Comparison of ENCODE assay signal across 18 cellular contexts in the genomic region with DNA sequence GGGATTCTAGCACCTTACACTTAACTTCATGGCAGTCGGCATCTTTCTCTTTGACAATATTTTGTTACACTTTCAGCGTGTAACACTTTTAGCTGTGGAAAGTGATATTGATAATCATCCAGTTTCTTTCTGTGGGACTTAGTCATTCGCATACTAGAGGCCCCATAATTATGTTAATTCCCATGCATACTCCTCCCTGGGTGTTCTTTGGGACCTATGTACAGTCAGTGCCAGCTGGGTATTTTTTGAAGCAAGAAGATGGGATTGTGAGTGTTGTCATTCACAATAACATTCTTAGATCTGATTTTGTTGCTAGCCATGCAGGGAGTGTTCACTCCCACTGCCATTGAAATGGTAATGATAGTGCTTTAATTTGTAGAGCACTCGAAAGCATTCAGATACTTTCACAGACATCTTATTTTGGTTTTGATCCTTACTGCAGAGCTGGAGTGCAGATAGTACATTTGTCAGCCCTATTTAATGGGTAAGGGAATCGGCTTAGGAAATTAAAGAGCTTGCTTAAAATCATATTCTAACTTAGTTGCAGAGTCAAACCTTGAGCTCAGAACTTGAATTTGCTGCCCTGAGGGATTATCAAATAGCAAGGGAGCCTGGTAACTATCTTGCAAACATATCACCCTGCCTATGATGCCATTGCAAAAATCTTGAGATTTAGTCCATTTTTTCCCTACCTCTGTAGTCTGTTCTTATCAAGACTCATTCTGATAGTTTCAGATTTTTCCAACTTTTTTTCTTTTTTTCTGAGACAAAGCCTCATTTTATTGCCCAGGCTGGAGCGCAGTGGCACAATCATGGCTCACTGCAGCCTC. TPM values are rescaled to one million over a fixed set of nuclear protein-coding genes. Genes with fewer than 3 reads are reported as not detected.
DNase-seq lines count a peak whose midpoint lies in the region; ATAC-seq lines count a peak whose summit lies in the region.
"Had no signal": no experiment of that assay in that cellular context is flagged by ENCODE, and none has a peak within 500 bp of the region (broad histone marks: within the 10 kb centered on the region; RNA-seq: fewer than 3 reads in every experiment).

No MANE protein-coding gene starts in this region.

- H2BK12ac ChIP-seq in trophoblast cell (ENCODE audit: low read length) = no peak overlapping the region

- no peaks in the 10 kb centered on the region for H3K9me3 Mint-ChIP-seq in activated naive CD4-positive, alpha-beta T cell treated with anti-CD3 and anti-CD28 coated beads, Interleukin-2, amount 50 U/mL, for 72 hours
- no peaks in the 10 kb centered on the region for H3K9me3 Mint-ChIP-seq in activated naive CD8-positive, alpha-beta T cell treated with anti-CD3 and anti-CD28 coated beads, Interleukin-2, amount 50 U/mL, for 24 hours
- H3K9me3 Mint-ChIP-seq: mesothelial cell of epicardium; nephron; T-helper 1 cell treated with Interleukin-12 subunit alpha and Interleukin-12 subunit beta and Interleukin-4 antibody, amounts not matched to agents 30 μg/mL and 1 μg/mL, for 36 hours had no signal

- no peak overlapping the region for H2AK5ac ChIP-seq in trophoblast cell (ENCODE audit: low read length)

- peaks cover 24% of the 10 kb centered on the region for H3K4me1 Mint-ChIP-seq in activated naive CD8-positive, alpha-beta T cell treated with anti-CD3 and anti-CD28 coated beads, Interleukin-2, amount 50 U/mL, for 24 hours
- H3K4me1 Mint-ChIP-seq: mesothelial cell of epicardium, nephron had no signal

- peaks cover 22% of the 10 kb centered on the region for H3K36me3 ChIP-seq in HUES48 (ENCODE audit: control insufficient read depth, insufficient read depth, low read length)
- H3K36me3 ChIP-seq in trophoblast cell (ENCODE audit: control insufficient read depth in 1 of 2, insufficient read depth in 2 of 2, low read length in 2 of 2) = peaks cover 17 to 21% of the 10 kb centered on the region in 2 experiments

- H3K27me3 ChIP-seq in HUES48 (ENCODE audit: control insufficient read depth, insufficient read depth, low read length) = no peaks in the 10 kb centered on the region
- no peaks in the 10 kb centered on the region for H3K27me3 ChIP-seq in trophoblast cell (ENCODE audit: insufficient read depth, low read length)
- H3K27me3 ChIP-seq: transverse colon had no signal

- no peak overlapping the region for H3K27ac Mint-ChIP-seq in activated naive CD4-positive, alpha-beta T cell treated with anti-CD3 and anti-CD28 coated beads, Interleukin-2, amount 50 U/mL, for 72 hours
- H3K27ac Mint-ChIP-seq in activated naive CD8-positive, alpha-beta T cell treated with anti-CD3 and anti-CD28 coated beads, Interleukin-2, amount 50 U/mL, for 24 hours = no peak overlapping the region
- H3K27ac Mint-ChIP-seq: mesothelial cell of epicardium; T-helper 1 cell treated with Interleukin-12 subunit alpha and Interleukin-12 subunit beta and Interleukin-4 antibody, amounts not matched to agents 30 μg/mL and 1 μg/mL, for 36 hours had no signal

- H3K9ac ChIP-seq in HUES48 (ENCODE audit: low read depth, low read length) (no peak overlapping the region), trophoblast cell (ENCODE audit: low read length) (no peak overlapping the region)

- no peak overlapping the region for H4K12ac ChIP-seq in trophoblast cell (ENCODE audit: low read depth, low read length)

- no peak for DNase-seq in activated naive CD4-positive, alpha-beta T cell treated with anti-CD3 and anti-CD28 coated beads, Interleukin-2, amount 50 U/mL, for 72 hours (ENCODE audit: low spot score in 2 of 2)
- no peak for DNase-seq in activated naive CD4-positive, alpha-beta T cell treated with anti-CD3 and anti-CD28 coated beads, Interleukin-2, amount 50 U/mL, for 16 hours
- DNase-seq in activated naive CD8-positive, alpha-beta T cell treated with anti-CD3 and anti-CD28 coated beads, Interleukin-2, amount 50 U/mL, for 24 hours = no peak
- DNase-seq in trophoblast cell (peak; percentile 40 to 90), substantia nigra (lab: John Stamatoyannopoulos, UW) (no peak)
- DNase-seq: activated CD4-positive, CD25-positive, alpha-beta regulatory T cell; COR-L47; dermis blood vessel endothelial cell; NCI-H526 treated with DMSO at 0.1 percent for 48 hours; SIG-M5; stimulated activated naive CD4-positive, alpha-beta T cell treated with Interleukin-2 at 50 U/mL for 16 hours; transverse colon had no signal

- no peak overlapping the region for H3K23ac ChIP-seq in trophoblast cell (ENCODE audit: low read length)

- no peak overlapping the region for H3K18ac ChIP-seq in trophoblast cell (ENCODE audit: low read length)

- H3K4me3 Mint-ChIP-seq in activated naive CD8-positive, alpha-beta T cell treated with anti-CD3 and anti-CD28 coated beads, Interleukin-2, amount 50 U/mL, for 24 hours = no peak overlapping the region
- H3K4me3 Mint-ChIP-seq: mesothelial cell of epicardium; nephron; T-helper 1 cell treated with Interleukin-12 subunit alpha and Interleukin-12 subunit beta and Interleukin-4 antibody, amounts not matched to agents 30 μg/mL and 1 μg/mL, for 36 hours had no signal

- no peak overlapping the region for H3K4me2 ChIP-seq in trophoblast cell (ENCODE audit: low read length)

- no peak overlapping the region for H4K8ac ChIP-seq in trophoblast cell (ENCODE audit: low read depth, low read length)

- ATAC-seq in activated naive CD4-positive, alpha-beta T cell treated with anti-CD3 and anti-CD28 coated beads, Interleukin-2, amount 50 U/mL, for 72 hours = peak; percentile 33 to 77
- peak; percentile 24 for ATAC-seq in activated naive CD8-positive, alpha-beta T cell treated with anti-CD3 and anti-CD28 coated beads, Interleukin-2, amount 50 U/mL, for 24 hours
- ATAC-seq in HG03442 (IDR thresholded peaks at IDR 0.05; ENCODE audit: unreplicated experiment) (no peak), GM19467 (IDR thresholded peaks at IDR 0.05; ENCODE audit: unreplicated experiment) (no peak)

- H3K27me3 Mint-ChIP-seq in activated naive CD8-positive, alpha-beta T cell treated with anti-CD3 and anti-CD28 coated beads, Interleukin-2, amount 50 U/mL, for 24 hours = no peaks in the 10 kb centered on the region

- no CpG with 5 or more reads among the region's 6 CpGs for WGBS in trophoblast cell (ENCODE audit: extremely low coverage, insufficient coverage, insufficient read length)

- H3K4me3 ChIP-seq in HUES48 (ENCODE audit: low read depth, low read length) (0 out of 2 replicates have a peak overlapping the region, but pooled peaks have one; percentile 10), trophoblast cell (ENCODE audit: low read depth, low read length) (no peak overlapping the region)
- H3K4me3 ChIP-seq: transverse colon had no signal

- H3K14ac ChIP-seq in trophoblast cell (ENCODE audit: low read length) = no peak overlapping the region

- H3K79me1 ChIP-seq in trophoblast cell (ENCODE audit: low read length) = no peaks in the 10 kb centered on the region

- peaks cover 0 to 6% of the 10 kb centered on the region in 2 donors for H3K36me3 Mint-ChIP-seq in activated naive CD4-positive, alpha-beta T cell treated with anti-CD3 and anti-CD28 coated beads, Interleukin-2, amount 50 U/mL, for 72 hours
- peaks cover 52% of the 10 kb centered on the region for H3K36me3 Mint-ChIP-seq in activated naive CD8-positive, alpha-beta T cell treated with anti-CD3 and anti-CD28 coated beads, Interleukin-2, amount 50 U/mL, for 24 hours (ENCODE audit: low read depth)

- no peak overlapping the region for H2BK120ac ChIP-seq in trophoblast cell (ENCODE audit: insufficient read depth, low read length, poor library complexity)

- no peaks in the 10 kb centered on the region for H3K9me3 ChIP-seq in HUES48 (ENCODE audit: control insufficient read depth, insufficient read depth, low read length)
- no peaks in the 10 kb centered on the region for H3K9me3 ChIP-seq in trophoblast cell (ENCODE audit: insufficient read depth, low read depth, low read length)
- H3K9me3 ChIP-seq: transverse colon had no signal

- H3K79me2 ChIP-seq in trophoblast cell (ENCODE audit: control insufficient read depth, insufficient read depth, low read length, poor library complexity) = no peaks in the 10 kb centered on the region

- no peak overlapping the region for H3K4ac ChIP-seq in trophoblast cell (ENCODE audit: low read depth, low read length)

- H2AFZ ChIP-seq in trophoblast cell (ENCODE audit: insufficient read depth, low read length, poor library complexity) = no peak overlapping the region

- H2BK5ac ChIP-seq in trophoblast cell (ENCODE audit: low read depth, low read length, poor library complexity) = no peak overlapping the region

- peaks cover 36% of the 10 kb centered on the region for H3K4me1 ChIP-seq in HUES48 (ENCODE audit: control insufficient read depth, insufficient read depth, low read length)
- H3K4me1 ChIP-seq in trophoblast cell (ENCODE audit: control insufficient read depth in 1 of 2, insufficient read depth in 2 of 2, low read length in 2 of 2) = no peaks in the 10 kb centered on the region
- H3K4me1 ChIP-seq: transverse colon had no signal

- H3K27ac ChIP-seq in HUES48 (ENCODE audit: low read depth, low read length) (peak overlapping the region; percentile 40), trophoblast cell (ENCODE audit: low read depth, low read length) (no peak overlapping the region), substantia nigra (ENCODE audit: low read depth, low read length, poor library complexity, severe bottlenecking) (no peak overlapping the region)
- H3K27ac ChIP-seq: transverse colon had no signal

- H4K91ac ChIP-seq in trophoblast cell (ENCODE audit: low read depth, low read length) = no peak overlapping the region

RNA-seq across cellular contexts. Expression of a gene that starts 11.7 kb away (rescaled TPM):
- total RNA-seq in activated naive CD4-positive, alpha-beta T cell treated with anti-CD3 and anti-CD28 coated beads, Interleukin-2, amount 50 U/mL, for 72 hours = 100 to 1,000 TPM; 179 to 273 TPM
- 192 and 196 TPM in 2 replicates for polyA plus RNA-seq in trophoblast cell (2013)

RNA-seq across cellular contexts. Expression of a gene that starts 23.9 kb away (rescaled TPM):
- total RNA-seq in activated naive CD4-positive, alpha-beta T cell treated with anti-CD3 and anti-CD28 coated beads, Interleukin-2, amount 50 U/mL, for 72 hours = 1 to 10 TPM in 1 of 2 donors, under 1 TPM in 1; 0.39 to 3.9 TPM
- polyA plus RNA-seq in trophoblast cell (2013) = 18.9 and 19.5 TPM in 2 replicates

RNA-seq across cellular contexts. Expression of a gene that starts 57.5 kb away (rescaled TPM):
- total RNA-seq in activated naive CD4-positive, alpha-beta T cell treated with anti-CD3 and anti-CD28 coated beads, Interleukin-2, amount 50 U/mL, for 72 hours = 10 to 100 TPM; 20.5 to 23.9 TPM
- 91.9 and 95.6 TPM in 2 replicates for polyA plus RNA-seq in trophoblast cell (2013)

Comparison
In these comparisons a context has a peak if more than half of its experiments do, and no peak if none do; other contexts are left out.
1. ATAC-seq: peak in activated naive CD4-positive, alpha-beta T cell treated with anti-CD3 and anti-CD28 coated beads, Interleukin-2, amount 50 U/mL, for 72 hours (2 of 2) and activated naive CD8-positive, alpha-beta T cell treated with anti-CD3 and anti-CD28 coated beads, Interleukin-2, amount 50 U/mL, for 24 hours (single experiment); none in HG03442 (single experiment) and GM19467 (single experiment).
2. DNase-seq: peak in trophoblast cell (2 of 2); none in activated naive CD4-positive, alpha-beta T cell treated with anti-CD3 and anti-CD28 coated beads, Interleukin-2, amount 50 U/mL, for 72 hours (0 of 2), activated naive CD4-positive, alpha-beta T cell treated with anti-CD3 and anti-CD28 coated beads, Interleukin-2, amount 50 U/mL, for 16 hours (single experiment), activated naive CD8-positive, alpha-beta T cell treated with anti-CD3 and anti-CD28 coated beads, Interleukin-2, amount 50 U/mL, for 24 hours (single experiment) and substantia nigra (0 of 49).